8 cellular contexts compared by ENCODE assay signal in genomic region chr15:75843618-75844610, GRCh38. TPM values are rescaled to one million over a fixed set of nuclear protein-coding genes. Genes with fewer than 3 reads are reported as not detected.
DNase-seq lines count a peak whose midpoint lies in the region; ATAC-seq, FAIRE-seq and TF ChIP-seq lines count a peak whose summit lies in the region.

No MANE protein-coding gene starts in this region.

- TF ChIP-seq CTCF in LNCaP clone FGC (IDR thresholded peaks at IDR 0.05; ENCODE audit: control insufficient read depth, extremely low read depth, insufficient read depth) (no peak), astrocyte of the cerebellum (IDR thresholded peaks at IDR 0.05; ENCODE audit: low read depth, low read length, missing control alignments) (no peak), hepatocyte (IDR thresholded peaks at IDR 0.05; ENCODE audit: poor library complexity) (no peak), D721Med (IDR thresholded peaks at IDR 0.05; ENCODE audit: insufficient read depth, missing control alignments) (no peak)

- WGBS in hepatocyte (ENCODE audit: low lambda C conversion rate, missing lambda C conversion rate), result 2% methylated on average over 53 of the region's 87 CpGs

- peak overlapping the region; percentile 92 for H3K27ac ChIP-seq in hepatocyte

- H3K9me2 ChIP-seq in hepatocyte (replicated peaks; ENCODE audit: insufficient read depth), result no peaks in the 10 kb centered on the region

- peak overlapping the region; percentile 86 for H2AFZ ChIP-seq in hepatocyte

- H3K9me3 ChIP-seq in hepatocyte (ENCODE audit: low read depth), result no peaks in the 10 kb centered on the region

- DNase-seq in DMS53 treated with DMSO at 0.1 percent for 48 hours (lab: John Stamatoyannopoulos, UW; ENCODE audit: unreplicated experiment), result peak; percentile 24
- DNase-seq in LNCaP clone FGC (ENCODE audit: low read depth), result no peak
- DNase-seq in T-helper 22 cell (ENCODE audit: low read depth), result peak; percentile 25
- DNase-seq in astrocyte of the cerebellum (ENCODE audit: low read depth), result no peak
- DNase-seq in hepatocyte (ENCODE audit: low spot score), result peak; percentile 77
- DNase-seq in retina, result peak; percentile 90
- DNase-seq in D721Med (ENCODE audit: insufficient read length, low spot score), result no peak

- in situ Hi-C loops in astrocyte of the cerebellum (cut with HindIII; ENCODE audit: low sequenced_read_pairs), result no loop called here

- peak overlapping the region; percentile 84 for H3K4me3 ChIP-seq in LNCaP clone FGC (ENCODE audit: low read depth, low read length)
- peak overlapping the region; percentile 89 for H3K4me3 ChIP-seq in astrocyte of the cerebellum (ENCODE audit: low read depth, low read length)
- H3K4me3 ChIP-seq in hepatocyte, result peak overlapping the region; percentile 64

- H3K4me2 ChIP-seq in hepatocyte, result peak overlapping the region; percentile 84

- no peaks in the 10 kb centered on the region for H3K27me3 ChIP-seq in hepatocyte

- peaks cover 31% of the 10 kb centered on the region for H3K4me1 ChIP-seq in hepatocyte (ENCODE audit: insufficient read depth)

- peaks cover 40% of the 10 kb centered on the region for H4K20me1 ChIP-seq in hepatocyte (ENCODE audit: insufficient read depth, poor library complexity, severe bottlenecking)

- H3K79me2 ChIP-seq in hepatocyte, result peaks cover 44% of the 10 kb centered on the region

- no peak for FAIRE-seq in D721Med (lab: Jason Lieb, UNC)

- peak; percentile 47 for ATAC-seq in GM21717 (IDR thresholded peaks at IDR 0.05; ENCODE audit: unreplicated experiment)

- H3K36me3 ChIP-seq in hepatocyte (replicated peaks; ENCODE audit: insufficient read depth, low read depth), result no peaks in the 10 kb centered on the region

RNA-seq across cellular contexts. Expression of gene UBE2Q2, which starts 0.7 kb away (rescaled TPM):
- 50.9 TPM in 2 replicates for total RNA-seq in hepatocyte
- 27.9 and 30.7 TPM in 2 replicates for polyA plus RNA-seq in hepatocyte

RNA-seq across cellular contexts. Expression of gene FBXO22, which starts 59.8 kb away (rescaled TPM):
- 26.7 and 40.3 TPM in 2 replicates for total RNA-seq in hepatocyte
- 37.0 and 49.3 TPM in 2 replicates for polyA plus RNA-seq in hepatocyte

Comparison
In these comparisons a context has a peak if more than half of its experiments do, and no peak if none do; other contexts are left out.
1. DNase-seq: peak in DMS53 treated with DMSO at 0.1 percent for 48 hours (single experiment), T-helper 22 cell (single experiment), hepatocyte (single experiment) and retina (single experiment); none in LNCaP clone FGC (single experiment), astrocyte of the cerebellum (single experiment) and D721Med (single experiment).
2. Peak in every context shown above with its lines, with median percentiles within 50 percentile points of each other: H3K4me3 ChIP-seq.